In the genomic region with DNA sequence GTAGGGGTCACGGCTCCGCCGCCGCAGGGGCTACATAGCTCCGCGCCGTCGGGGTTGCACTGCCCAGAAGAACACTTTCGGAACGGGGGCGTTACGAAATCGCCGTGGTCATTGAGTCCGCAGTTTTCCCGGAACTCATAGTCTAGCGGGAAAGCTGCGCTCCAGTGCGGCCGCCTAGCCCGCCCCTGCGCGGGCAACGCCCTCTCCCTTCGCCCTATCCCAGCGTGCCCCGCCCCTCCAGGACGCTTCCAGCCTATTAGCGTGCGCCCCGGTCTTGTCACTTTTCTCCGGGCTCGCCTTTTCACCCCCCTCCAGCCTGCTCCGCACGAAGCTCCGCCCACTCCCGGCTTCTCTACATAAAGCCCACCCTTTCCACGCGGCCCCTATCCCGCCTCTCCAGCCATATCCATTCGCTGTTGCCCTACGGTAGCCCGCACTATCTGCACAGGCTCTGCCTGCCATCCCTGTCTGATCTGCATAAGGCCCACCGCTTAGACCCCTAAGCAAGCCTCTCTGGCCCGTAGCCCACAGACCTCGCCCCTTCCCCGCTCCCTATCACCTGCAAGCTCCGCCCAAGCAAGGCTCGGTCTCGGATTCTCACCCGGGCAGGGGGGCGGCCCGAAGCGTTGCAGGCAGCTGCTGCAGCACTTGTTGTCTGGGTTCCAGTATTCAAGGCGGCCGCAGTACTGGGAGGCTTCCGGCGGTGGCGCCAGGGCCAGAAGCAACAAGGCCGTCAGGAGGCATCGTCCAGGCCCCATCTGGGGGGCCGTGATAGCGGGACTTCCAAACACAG, we compare ENCODE assay signal across 8 cellular contexts. TPM values are rescaled to one million over a fixed set of nuclear protein-coding genes. Genes with fewer than 3 reads are reported as not detected.
DNase-seq lines count a peak whose midpoint lies in the region; ATAC-seq and TF ChIP-seq lines count a peak whose summit lies in the region.

No MANE protein-coding gene starts in this region.

- H2AFZ ChIP-seq in IMR-90 (replicated peaks; ENCODE audit: low read length, poor library complexity) (peak overlapping the region; percentile 93), OCI-LY3 (ENCODE audit: low read depth, low read length) (peak overlapping the region; percentile 33; the same call in 1 of the 2 replicates)

- TF ChIP-seq CTCF in IMR-90 (conservative IDR thresholded peaks at IDR 0.05; ENCODE audit: low read depth, low read length) (0 out of 2 replicates have a peak, but pooled peaks have one; percentile 24), OCI-LY3 (IDR thresholded peaks at IDR 0.05; ENCODE audit: low read depth, low read length) (peak; percentile 40), epithelial cell of esophagus (IDR thresholded peaks at IDR 0.05; ENCODE audit: insufficient read depth, low read depth, low read length, missing control alignments) (peak; percentile 28)

- peaks cover 3% of the 10 kb centered on the region; the same call in 1 of the 2 replicates for H3K79me2 ChIP-seq in OCI-LY3 (ENCODE audit: low read length)

- CTCF ChIA-PET in IMR-90 (lab: Yijun Ruan, JAX): interaction anchor here (1.2 kb wide), 1 partner anchor 10 kb away, joined by 5 read pairs; no protein-coding TSS in a partner anchor

- H2BK5ac ChIP-seq in IMR-90 (ENCODE audit: low read depth, low read length, poor library complexity, severe bottlenecking): peak overlapping the region; percentile 45

- H3K27ac ChIP-seq in IMR-90 (ENCODE audit: insufficient read depth, low read length): peak overlapping the region; percentile 66
- H3K27ac ChIP-seq in OCI-LY3 (ENCODE audit: low read length): peak overlapping the region; percentile 91

- H4K20me1 ChIP-seq in IMR-90 (ENCODE audit: insufficient read depth, low read length): no peaks in the 10 kb centered on the region; the same call in 1 of the 2 replicates
- H4K20me1 ChIP-seq in OCI-LY3 (ENCODE audit: insufficient read depth, low read length): peaks cover 9% of the 10 kb centered on the region; the same call in 1 of the 2 replicates

- intact Hi-C loops in IMR-90 (cut with micrococcal nuclease): no loop called here

- H2BK120ac ChIP-seq in IMR-90 (ENCODE audit: low read depth, low read length): no peak overlapping the region

- no peak overlapping the region for H2BK15ac ChIP-seq in IMR-90 (ENCODE audit: low read depth, low read length)

- H3K4ac ChIP-seq in IMR-90 (ENCODE audit: low read depth, low read length): peak overlapping the region; percentile 23

- no peaks in the 10 kb centered on the region for H3K27me3 ChIP-seq in IMR-90 (ENCODE audit: control insufficient read depth, insufficient read depth, low read length)
- H3K27me3 ChIP-seq in OCI-LY3 (ENCODE audit: low read depth, low read length): no peaks in the 10 kb centered on the region
- H3K27me3 ChIP-seq in mucosa of stomach (ENCODE audit: control insufficient read depth, insufficient read depth, low read length): no peaks in the 10 kb centered on the region

- POLR2A ChIA-PET in IMR-90 (lab: Charles Lee; ENCODE audit: unreplicated experiment): interaction anchor here (0.9 kb wide), 1 partner anchor 17 kb away, joined by 3 read pairs; no protein-coding TSS in a partner anchor

- BruUV-seq in IMR-90 (replicated peaks; lab: Mats Ljungman, UMichigan): no TSS peak

- dilution Hi-C loops in IMR-90 (cut with HindIII; ENCODE audit: low sequenced_read_pairs, unreplicated experiment): no loop called here

- H4K91ac ChIP-seq in IMR-90 (ENCODE audit: insufficient read depth, low read depth, low read length): no peak overlapping the region; the same call in 1 of the 2 replicates

- TF ChIP-seq POLR2A in IMR-90 (IDR thresholded peaks at IDR 0.05; ENCODE audit: low read depth, low read length): no peak

- H4K8ac ChIP-seq in IMR-90 (ENCODE audit: low read depth in 2 of 2, low read length in 2 of 2): peak overlapping the region; percentile 72 to 86; a peak in 2 of 4 replicates

- DNase-seq in DMS 273 treated with DMSO at 0.1 percent for 48 hours (lab: John Stamatoyannopoulos, UW) (peak; percentile 98), IMR-90 (peak; percentile 93), activated T-cell treated with anti-CD3 and anti-CD28 coated beads for 24 hours (ENCODE audit: low read depth) (peak; percentile 93), epithelial cell of esophagus (ENCODE audit: low read depth) (peak; percentile 97)
- DNase-seq in stimulated activated CD8-positive, alpha-beta memory T cell treated with anti-CD3 and anti-CD28 coated beads, Interleukin-4, amount 100 ng/mL, for 48 hours: peak; percentile 98

- H3K4me1 ChIP-seq in IMR-90 (ENCODE audit: control insufficient read depth, insufficient read depth, low read length) (0 out of 2 replicates have a peak, but pooled peaks cover 3% of the 10 kb centered on the region), OCI-LY3 (ENCODE audit: low read length) (peaks cover 32% of the 10 kb centered on the region), mucosa of stomach (ENCODE audit: control insufficient read depth, insufficient read depth, low read length) (peaks cover 18% of the 10 kb centered on the region)

- H3K4me2 ChIP-seq in IMR-90 (ENCODE audit: low read depth, low read length) (peak overlapping the region; percentile 98), OCI-LY3 (ENCODE audit: low read length) (peak overlapping the region; percentile 82)

- ATAC-seq in GM21526 (IDR thresholded peaks at IDR 0.05; ENCODE audit: low FRiP score, unreplicated experiment) (peak; percentile 51), IMR-90 (ENCODE audit: low read depth) (peak; percentile 85)

- 0 out of 2 replicates have a peak, but pooled peaks have one; percentile 2 for TF ChIP-seq RAD21 in IMR-90 (IDR thresholded peaks at IDR 0.05; ENCODE audit: low read length)

- H3K14ac ChIP-seq in IMR-90 (replicated peaks; ENCODE audit: low read depth, low read length): peak overlapping the region; percentile 39; the same call in 1 of the 2 replicates

- no peak overlapping the region for H3K18ac ChIP-seq in IMR-90 (ENCODE audit: low read depth, low read length)

- H3K9me1 ChIP-seq in IMR-90 (ENCODE audit: insufficient read depth, low read length): peaks cover 5% of the 10 kb centered on the region; the same call in 1 of the 2 replicates

- in situ Hi-C loops in IMR-90 (cut with MboI; ENCODE audit: low sequenced_read_pairs): no loop called here

- H3K9me3 ChIP-seq in IMR-90 (ENCODE audit: control insufficient read depth, insufficient read depth, low read length) (no peaks in the 10 kb centered on the region), OCI-LY3 (ENCODE audit: insufficient read depth, low read length) (no peaks in the 10 kb centered on the region), mucosa of stomach (ENCODE audit: control insufficient read depth, low read length) (no peaks in the 10 kb centered on the region)

- no peak overlapping the region for H4K5ac ChIP-seq in IMR-90 (ENCODE audit: low read depth, low read length)

- H2AK5ac ChIP-seq in IMR-90 (ENCODE audit: low read depth, low read length): no peak overlapping the region

- H2BK20ac ChIP-seq in IMR-90 (ENCODE audit: low read depth, low read length): no peak overlapping the region

- H3K4me3 ChIP-seq in IMR-90 (ENCODE audit: insufficient read depth, low read depth, low read length): peak overlapping the region; percentile 61
- H3K4me3 ChIP-seq in OCI-LY3 (ENCODE audit: low read length): peak overlapping the region; percentile 82
- H3K4me3 ChIP-seq in epithelial cell of esophagus (ENCODE audit: low read length): peak overlapping the region; percentile 72
- H3K4me3 ChIP-seq in mucosa of stomach (ENCODE audit: low read length): peak overlapping the region; percentile 69

- H3K36me3 ChIP-seq in IMR-90 (ENCODE audit: control insufficient read depth, insufficient read depth, low read length) (peaks cover 28% of the 10 kb centered on the region), OCI-LY3 (replicated peaks; ENCODE audit: low read depth, low read length) (peaks cover 24% of the 10 kb centered on the region), mucosa of stomach (ENCODE audit: control insufficient read depth, insufficient read depth, low read length) (peaks cover 4% of the 10 kb centered on the region)

- peaks cover 0 to 12% of the 10 kb centered on the region in 2 experiments; a peak in 2 of 4 replicates for H3K79me1 ChIP-seq in IMR-90 (ENCODE audit: low read depth in 1 of 2, low read length in 2 of 2)

- H3K9ac ChIP-seq in IMR-90 (ENCODE audit: low read depth, low read length) (peak overlapping the region; percentile 67), OCI-LY3 (ENCODE audit: low read length) (peak overlapping the region; percentile 77), mucosa of stomach (ENCODE audit: low read length) (peak overlapping the region; percentile 52)

- H3K23ac ChIP-seq in IMR-90 (ENCODE audit: low read depth, low read length): no peak overlapping the region

- 1% methylated on average over 20 of the region's 63 CpGs; no CpG with 5 or more reads in 1 of the 2 experiments for WGBS in IMR-90 (ENCODE audit: extremely low coverage in 2 of 2, insufficient read length in 1 of 2), 2 experiments

- H3K56ac ChIP-seq in IMR-90 (ENCODE audit: extremely low read depth, insufficient read depth, low read length): no peak overlapping the region

- H2AK9ac ChIP-seq in IMR-90 (replicated peaks; ENCODE audit: low read depth, low read length, poor library complexity): peak overlapping the region; percentile 63

TF ChIP-seq in IMR-90, 13 proteins besides CTCF, POLR2A, EP300 and RAD21 (continues in another document):
- TF ChIP-seq RCOR1 (IDR thresholded peaks at IDR 0.05; ENCODE audit: insufficient replicate concordance, low read length): peak; percentile 16
- TF ChIP-seq MAFK (IDR thresholded peaks at IDR 0.05; ENCODE audit: low read depth, low read length): no peak

RNA-seq across cellular contexts. Expression of a gene that starts 1.6 kb away (rescaled TPM):
- total RNA-seq in IMR-90 (2012; rRNA removed): 0.72 and 2.8 TPM in 2 replicates
- polyA plus RNA-seq in IMR-90 (2012; rRNA removed): 2.7 and 3.8 TPM in 2 replicates
- 3.1 and 4.5 TPM in 2 replicates for polyA plus RNA-seq in IMR-90 (2012; cell fraction: cytosol; rRNA removed)
- 2.2 and 6.4 TPM in 2 replicates for polyA plus RNA-seq in IMR-90 (2012; cell fraction: nucleus; rRNA removed; ENCODE audit: low replicate concordance)

RNA-seq across cellular contexts. Expression of a gene that starts 4.6 kb away (rescaled TPM):
- total RNA-seq in IMR-90 (2012; rRNA removed): 6.1 and 8.1 TPM in 2 replicates
- 15.0 and 15.6 TPM in 2 replicates for polyA plus RNA-seq in IMR-90 (2012; rRNA removed)
- 10.4 and 13.4 TPM in 2 replicates for polyA plus RNA-seq in IMR-90 (2012; cell fraction: cytosol; rRNA removed)
- polyA plus RNA-seq in IMR-90 (2012; cell fraction: nucleus; rRNA removed; ENCODE audit: low replicate concordance): 55.1 and 76.6 TPM in 2 replicates

RNA-seq across cellular contexts. Expression of a gene that starts 4.8 kb away (rescaled TPM):
- total RNA-seq in IMR-90 (2012; rRNA removed): 8.6 and 9.0 TPM in 2 replicates
- polyA plus RNA-seq in IMR-90 (2012; rRNA removed): 47.0 and 59.1 TPM in 2 replicates
- polyA plus RNA-seq in IMR-90 (2012; cell fraction: cytosol; rRNA removed): 37.3 and 47.2 TPM in 2 replicates
- polyA plus RNA-seq in IMR-90 (2012; cell fraction: nucleus; rRNA removed; ENCODE audit: low replicate concordance): 8.1 and 11.5 TPM in 2 replicates

RNA-seq across cellular contexts. Expression of a gene that starts 7.8 kb away (rescaled TPM):
- total RNA-seq in IMR-90 (2012; rRNA removed): 12.7 and 12.8 TPM in 2 replicates
- polyA plus RNA-seq in IMR-90 (2012; rRNA removed): 17.2 and 23.1 TPM in 2 replicates
- 23.5 and 32.0 TPM in 2 replicates for polyA plus RNA-seq in IMR-90 (2012; cell fraction: cytosol; rRNA removed)
- 62.1 and 105 TPM in 2 replicates for polyA plus RNA-seq in IMR-90 (2012; cell fraction: nucleus; rRNA removed; ENCODE audit: low replicate concordance)

RNA-seq across cellular contexts. Expression of a gene that starts 16.2 kb away (rescaled TPM):
- 5.7 and 6.9 TPM in 2 replicates for total RNA-seq in IMR-90 (2012; rRNA removed)
- 188 and 206 TPM in 2 replicates for polyA plus RNA-seq in IMR-90 (2012; rRNA removed)
- 289 and 477 TPM in 2 replicates for polyA plus RNA-seq in IMR-90 (2012; cell fraction: cytosol; rRNA removed)
- polyA plus RNA-seq in IMR-90 (2012; cell fraction: nucleus; rRNA removed; ENCODE audit: low replicate concordance): 108 and 164 TPM in 2 replicates

Comparison
In these comparisons a context has a peak if more than half of its experiments do, and no peak if none do; other contexts are left out.
1. Peak in every context shown above with its lines: DNase-seq, ATAC-seq, H3K4me3 ChIP-seq and H3K27ac ChIP-seq.